ENCODE assay signal across 21 cellular contexts in the genomic region with DNA sequence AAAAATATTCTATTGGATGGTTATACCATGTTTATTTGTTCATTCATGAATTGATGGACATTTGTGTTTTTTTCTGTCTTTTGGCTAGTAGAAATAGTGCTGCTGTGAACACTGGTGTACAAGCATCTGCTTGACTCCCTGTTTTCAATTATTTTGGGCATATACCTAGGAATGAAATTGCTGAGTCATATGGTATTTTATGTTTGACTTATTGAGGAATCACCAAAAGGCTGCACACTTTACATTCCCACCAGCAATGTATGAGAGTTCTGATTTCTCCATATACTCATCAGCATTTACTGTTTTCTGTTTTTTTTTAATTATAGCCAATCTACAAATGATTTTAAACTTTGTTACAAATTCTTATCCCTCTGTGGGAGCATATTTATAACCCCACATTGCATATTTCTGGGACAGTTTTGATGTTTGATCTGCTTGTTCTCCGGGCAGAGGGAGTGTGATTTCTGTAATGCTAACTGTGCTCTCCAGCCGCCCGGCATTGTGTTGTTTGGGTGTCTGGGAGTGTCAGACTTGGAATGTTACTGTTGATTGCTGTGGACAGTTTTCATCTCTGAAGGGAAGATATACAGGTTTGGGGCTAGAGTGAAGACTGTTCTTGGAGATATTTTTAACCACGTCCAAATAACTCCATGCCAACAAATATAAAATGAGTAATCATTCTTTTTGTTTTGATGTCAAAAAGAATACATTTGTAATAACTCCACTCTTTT.
DNase-seq lines count a peak whose midpoint lies in the region; FAIRE-seq and TF ChIP-seq lines count a peak whose summit lies in the region.
"Had no signal": no experiment of that assay in that cellular context is flagged by ENCODE, and none has a peak within 500 bp of the region (broad histone marks: within the 10 kb centered on the region; RNA-seq: fewer than 3 reads in every experiment).

No MANE protein-coding gene starts in this region.

- H3K27me3 Mint-ChIP-seq in MCF 10A (ENCODE audit: insufficient read depth, unreplicated experiment) (no peaks in the 10 kb centered on the region), astrocyte (ENCODE audit: low read depth, unreplicated experiment) (no peaks in the 10 kb centered on the region)
- H3K27me3 Mint-ChIP-seq: activated B cell treated with CpG ODN at 0.5 μM for 24 hours; CD4-positive, CD25-positive, alpha-beta regulatory T cell had no signal

- peak overlapping the region; percentile 15 for H3K4me3 Mint-ChIP-seq in MCF 10A (ENCODE audit: unreplicated experiment)
- no peak overlapping the region for H3K4me3 Mint-ChIP-seq in astrocyte (ENCODE audit: unreplicated experiment)
- H3K4me3 Mint-ChIP-seq: activated B cell treated with CpG ODN at 0.5 μM for 24 hours; CD4-positive, CD25-positive, alpha-beta regulatory T cell; stimulated activated effector memory CD8-positive, alpha-beta T cell treated with anti-CD3 and anti-CD28 coated beads, Interleukin-12 subunit alpha, Interleukin-12 subunit beta, amount 100 ng/mL, for 72 hours had no signal

- H4K20me1 ChIP-seq in astrocyte (ENCODE audit: insufficient read depth, low read length) (no peaks in the 10 kb centered on the region), hepatocyte (ENCODE audit: insufficient read depth, poor library complexity, severe bottlenecking) (no peaks in the 10 kb centered on the region)

- WGBS in hepatocyte (ENCODE audit: low lambda C conversion rate, missing lambda C conversion rate) = 47% methylated on average over 4 of the region's 4 CpGs
- WGBS in testis, 2 donors = 67 to 68% methylated on average over 4 of the region's 4 CpGs

- CTCF ChIA-PET in MCF 10A (lab: Yijun Ruan, JAX) = no interaction called here

- no TSS peak for BruUV-seq in MCF 10A (replicated peaks; lab: Mats Ljungman, UMichigan)

- H3K4me2 ChIP-seq in astrocyte (ENCODE audit: low read length) = peak overlapping the region; percentile 53
- no peak overlapping the region for H3K4me2 ChIP-seq in hepatocyte

- TF ChIP-seq CTCF in MCF 10A (IDR thresholded peaks at IDR 0.05; ENCODE audit: unreplicated experiment) = no peak
- no peak for TF ChIP-seq CTCF in breast epithelium (IDR thresholded peaks at IDR 0.05)
- no peak for TF ChIP-seq CTCF in astrocyte (IDR thresholded peaks at IDR 0.05; ENCODE audit: insufficient read depth, low read depth, low read length)
- no peak for TF ChIP-seq CTCF in hepatocyte (IDR thresholded peaks at IDR 0.05; ENCODE audit: poor library complexity)
- no peak for TF ChIP-seq CTCF in testis (IDR thresholded peaks at IDR 0.05)
- TF ChIP-seq CTCF in GM13977 (IDR thresholded peaks at IDR 0.05; ENCODE audit: extremely low read depth, insufficient read depth, missing control alignments) = no peak

- H3K36me3 Mint-ChIP-seq in MCF 10A (ENCODE audit: insufficient read depth, unreplicated experiment) (no peaks in the 10 kb centered on the region), astrocyte (ENCODE audit: low read depth, unreplicated experiment) (peaks cover 10% of the 10 kb centered on the region)
- H3K36me3 Mint-ChIP-seq: stimulated activated effector memory CD8-positive, alpha-beta T cell treated with anti-CD3 and anti-CD28 coated beads, Interleukin-12 subunit alpha, Interleukin-12 subunit beta, amount 100 ng/mL, for 72 hours had no signal

- H3K79me2 ChIP-seq in astrocyte (ENCODE audit: insufficient read depth, low read length) (no peaks in the 10 kb centered on the region), hepatocyte (no peaks in the 10 kb centered on the region)

- no peak for TF ChIP-seq POLR2A in breast epithelium (IDR thresholded peaks at IDR 0.05)
- no peak for TF ChIP-seq POLR2A in testis (IDR thresholded peaks at IDR 0.05)

- H3K27me3 ChIP-seq in breast epithelium (no peaks in the 10 kb centered on the region), astrocyte (ENCODE audit: insufficient read depth, low read length) (no peaks in the 10 kb centered on the region), hepatocyte (no peaks in the 10 kb centered on the region), testis (no peaks in the 10 kb centered on the region)
- H3K27me3 ChIP-seq: ovary, spleen, transverse colon had no signal

- H3K9me3 Mint-ChIP-seq in MCF 10A (ENCODE audit: unreplicated experiment) (no peaks in the 10 kb centered on the region), astrocyte (ENCODE audit: unreplicated experiment) (peaks cover 3% of the 10 kb centered on the region)
- H3K9me3 Mint-ChIP-seq: activated B cell treated with CpG ODN at 0.5 μM for 24 hours; activated T-helper 2 cell treated with anti-CD3 and anti-CD28 coated beads, Interferon-gamma antibody, Interleukin-2, Interleukin-4, amounts not matched to agents 10 μg/mL and 5 μg/mL and 100 μg/mL, durations not matched to agents 14 hours and 24 hours and 36 hours; stimulated activated effector memory CD8-positive, alpha-beta T cell treated with anti-CD3 and anti-CD28 coated beads, Interleukin-12 subunit alpha, Interleukin-12 subunit beta, amount 100 ng/mL, for 72 hours had no signal

- DNase-seq in MCF 10A (ENCODE audit: unreplicated experiment) (peak; percentile 38), breast epithelium (ENCODE audit: low spot score in 2 of 2) (no peak), astrocyte (ENCODE audit: low read depth) (no peak), hepatocyte (ENCODE audit: low spot score) (no peak), testis (peak; percentile 51), A172 (ENCODE audit: low spot score) (no peak), pons (ENCODE audit: low spot score) (no peak), GM13977 (ENCODE audit: low spot score) (no peak)
- DNase-seq: 8988T; activated B cell treated with CpG ODN at 0.5 μM for 24 hours; CD4-positive, CD25-positive, alpha-beta regulatory T cell; cortex of kidney; hypothalamus; mucosa of descending colon; NCI-H1417; ovary; SIG-M5; spleen; transverse colon had no signal

- H3K9ac ChIP-seq in astrocyte (ENCODE audit: low read length) = peak overlapping the region; percentile 55

- intact Hi-C loops in MCF 10A (cut with micrococcal nuclease) (no loop called here), breast epithelium (cut with DNase I; ENCODE audit: low total_unique reads) (no loop called here), testis (cut with DNase I; ENCODE audit: low total_unique reads) (no loop called here)

- in situ Hi-C loops in GM13977 (cut with MboI; ENCODE audit: low pct_unique_long_range_greater_than_20kb, low sequenced_read_pairs, unreplicated experiment) = no loop called here

- POLR2A ChIA-PET in MCF 10A (lab: Yijun Ruan, JAX) = interaction anchor here (0.6 to 1.2 kb wide), 5 partner anchors 37 to 462 kb away, joined by 3 to 5 read pairs (median 4); no protein-coding TSS in a partner anchor

- H3K27ac Mint-ChIP-seq in MCF 10A (ENCODE audit: low read depth, unreplicated experiment) (peak overlapping the region; percentile 94), astrocyte (ENCODE audit: unreplicated experiment) (peak overlapping the region; percentile 94)
- H3K27ac Mint-ChIP-seq: activated B cell treated with CpG ODN at 0.5 μM for 24 hours; activated T-helper 2 cell treated with anti-CD3 and anti-CD28 coated beads, Interferon-gamma antibody, Interleukin-2, Interleukin-4, amounts not matched to agents 10 μg/mL and 5 μg/mL and 100 μg/mL, durations not matched to agents 14 hours and 24 hours and 36 hours; CD4-positive, CD25-positive, alpha-beta regulatory T cell; stimulated activated effector memory CD8-positive, alpha-beta T cell treated with anti-CD3 and anti-CD28 coated beads, Interleukin-12 subunit alpha, Interleukin-12 subunit beta, amount 100 ng/mL, for 72 hours had no signal

- H3K4me1 Mint-ChIP-seq in MCF 10A (ENCODE audit: insufficient read depth, unreplicated experiment) (peaks cover 24% of the 10 kb centered on the region), astrocyte (ENCODE audit: low read depth, unreplicated experiment) (peaks cover 37% of the 10 kb centered on the region)
- H3K4me1 Mint-ChIP-seq: activated B cell treated with CpG ODN at 0.5 μM for 24 hours; CD4-positive, CD25-positive, alpha-beta regulatory T cell; stimulated activated effector memory CD8-positive, alpha-beta T cell treated with anti-CD3 and anti-CD28 coated beads, Interleukin-12 subunit alpha, Interleukin-12 subunit beta, amount 100 ng/mL, for 72 hours had no signal

- no peak overlapping the region for H2AFZ ChIP-seq in astrocyte (ENCODE audit: low read depth, low read length)
- no peak overlapping the region for H2AFZ ChIP-seq in hepatocyte

- H3K4me3 ChIP-seq in breast epithelium = no peak overlapping the region
- H3K4me3 ChIP-seq in astrocyte (ENCODE audit: insufficient read depth, low read depth, low read length) = no peak overlapping the region
- no peak overlapping the region for H3K4me3 ChIP-seq in hepatocyte
- H3K4me3 ChIP-seq in testis = no peak overlapping the region
- H3K4me3 ChIP-seq: mucosa of descending colon, ovary, spleen, transverse colon had no signal

- H3K9me3 ChIP-seq in breast epithelium = no peaks in the 10 kb centered on the region
- H3K9me3 ChIP-seq in astrocyte (ENCODE audit: insufficient read depth, low read depth, low read length) = no peaks in the 10 kb centered on the region
- no peaks in the 10 kb centered on the region for H3K9me3 ChIP-seq in hepatocyte (ENCODE audit: low read depth)
- H3K9me3 ChIP-seq in testis = no peaks in the 10 kb centered on the region
- H3K9me3 ChIP-seq: mucosa of descending colon, ovary, spleen, transverse colon had no signal

- H3K4me1 ChIP-seq in breast epithelium (no peaks in the 10 kb centered on the region), astrocyte (ENCODE audit: insufficient read depth, low read length) (peaks cover 12% of the 10 kb centered on the region), hepatocyte (ENCODE audit: insufficient read depth) (peaks cover 12% of the 10 kb centered on the region), testis (peaks cover 4% of the 10 kb centered on the region)
- H3K4me1 ChIP-seq: spleen, transverse colon had no signal

- FAIRE-seq in astrocyte (lab: Jason Lieb, UNC) = peak; percentile 71

- H3K27ac ChIP-seq in breast epithelium (no peak overlapping the region), astrocyte (ENCODE audit: low read depth, low read length) (peak overlapping the region; percentile 40), hepatocyte (peak overlapping the region; percentile 32), testis (peak overlapping the region in 1 of 2 donors; percentile 4)
- H3K27ac ChIP-seq: ovary, spleen, transverse colon had no signal

- no peaks in the 10 kb centered on the region for H3K9me2 ChIP-seq in hepatocyte (replicated peaks; ENCODE audit: insufficient read depth)

- no peaks in the 10 kb centered on the region for H3K36me3 ChIP-seq in breast epithelium
- H3K36me3 ChIP-seq in astrocyte (ENCODE audit: insufficient read depth, low read length) = no peaks in the 10 kb centered on the region
- H3K36me3 ChIP-seq in hepatocyte (replicated peaks; ENCODE audit: insufficient read depth, low read depth) = no peaks in the 10 kb centered on the region
- no peaks in the 10 kb centered on the region for H3K36me3 ChIP-seq in testis (ENCODE audit: low read depth, missing control alignments)
- H3K36me3 ChIP-seq: ovary, spleen, transverse colon had no signal

Comparison
In these comparisons a context has a peak if more than half of its experiments do, and no peak if none do; other contexts are left out.
1. DNase-seq: peak in MCF 10A (single experiment) and testis (single experiment); none in breast epithelium (0 of 2), astrocyte (single experiment), hepatocyte (single experiment), A172 (single experiment), pons (single experiment) and GM13977 (single experiment).
2. H3K27ac ChIP-seq: peak in astrocyte (single experiment) and hepatocyte (single experiment); none in breast epithelium (0 of 2).